In the genomic region with DNA sequence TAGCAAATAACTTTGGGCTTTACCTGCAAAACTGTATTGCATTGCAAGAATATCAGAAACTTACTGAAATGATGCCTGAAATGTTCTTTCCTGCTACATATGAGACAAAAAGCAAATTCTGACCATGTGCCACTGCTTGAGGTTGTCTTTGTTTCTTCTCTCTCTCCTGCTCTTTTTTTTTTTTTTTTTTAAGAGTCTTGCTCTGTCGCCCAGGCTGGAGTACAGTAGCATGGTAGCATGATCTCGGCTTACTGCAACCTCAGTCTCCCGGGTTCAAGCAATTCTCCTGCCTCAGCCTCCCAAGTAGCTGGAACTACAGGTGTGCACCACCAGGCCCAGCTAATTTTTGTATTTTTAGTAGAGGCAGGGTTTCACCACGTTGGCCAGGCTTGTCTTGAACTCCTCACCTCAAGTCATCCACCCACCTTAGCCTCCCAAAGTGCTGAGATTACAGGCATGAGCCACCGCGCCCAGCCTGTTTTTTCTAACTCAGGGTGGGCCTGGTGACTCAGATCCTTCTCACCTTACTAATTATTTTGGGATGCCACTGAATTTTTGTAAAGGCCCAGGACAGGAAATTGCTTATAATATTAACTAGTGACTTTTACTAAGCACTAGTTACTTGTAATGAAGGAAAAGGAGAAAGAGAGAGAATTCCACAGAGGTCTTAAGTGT, we compare ENCODE assay signal across 10 cellular contexts. TPM values are rescaled to one million over a fixed set of nuclear protein-coding genes. Genes with fewer than 3 reads are reported as not detected.
DNase-seq lines count a peak whose midpoint lies in the region; ATAC-seq and TF ChIP-seq lines count a peak whose summit lies in the region.
"Had no signal": no experiment of that assay in that cellular context is flagged by ENCODE, and none has a peak within 500 bp of the region (broad histone marks: within the 10 kb centered on the region; RNA-seq: fewer than 3 reads in every experiment).

No MANE protein-coding gene starts in this region.

- intact Hi-C loops in lower leg skin (cut with DNase I; ENCODE audit: low total_unique reads): loop anchor here (10.0 kb wide), 2 partner anchors 299 to 321 kb away; no protein-coding TSS in a partner anchor

- no peaks in the 10 kb centered on the region for H3K27me3 Mint-ChIP-seq in activated T-cell treated with anti-CD3 and anti-CD28 coated beads, Interleukin-2, amount 50 U/mL, for 72 hours (ENCODE audit: low read depth)

- H3F3A ChIP-seq in DOHH2 (ENCODE audit: control insufficient read depth, insufficient read depth) (no peaks in the 10 kb centered on the region), neural cell (ENCODE audit: insufficient read depth, low read length, poor library complexity, severe bottlenecking) (peaks cover 6% of the 10 kb centered on the region)

- no peaks in the 10 kb centered on the region for H3K79me2 ChIP-seq in DOHH2 (ENCODE audit: control insufficient read depth, low read length)
- H3K79me2 ChIP-seq in neural cell (replicated peaks; ENCODE audit: insufficient read depth, low read length): no peaks in the 10 kb centered on the region

- peaks cover 5% of the 10 kb centered on the region; the same call in 1 of the 2 replicates for H3K9me3 ChIP-seq in DOHH2 (ENCODE audit: control insufficient read depth, insufficient read depth, low read length)
- H3K9me3 ChIP-seq in neural cell (ENCODE audit: low read length): no peaks in the 10 kb centered on the region

- no peak for TF ChIP-seq EP300 in neural cell (conservative IDR thresholded peaks at IDR 0.05; ENCODE audit: poor library complexity, severe bottlenecking)

- peak overlapping the region; percentile 64 to 67 for H3K4me3 Mint-ChIP-seq in activated T-cell treated with anti-CD3 and anti-CD28 coated beads, Interleukin-2, amount 50 U/mL, for 72 hours

- H3K4me2 ChIP-seq in DOHH2 (ENCODE audit: low read length) (peak overlapping the region; percentile 63), neural cell (ENCODE audit: low read length) (no peak overlapping the region)

- H3K4me1 Mint-ChIP-seq in activated T-cell treated with anti-CD3 and anti-CD28 coated beads, Interleukin-2, amount 50 U/mL, for 72 hours (ENCODE audit: low read depth): no peaks in the 10 kb centered on the region

- H3K27me3 ChIP-seq in DOHH2 (ENCODE audit: control insufficient read depth, low read length) (no peaks in the 10 kb centered on the region), neural cell (ENCODE audit: insufficient read depth, low read depth, low read length) (no peaks in the 10 kb centered on the region)

- peak; percentile 14 for ATAC-seq in HG03159 (IDR thresholded peaks at IDR 0.05; ENCODE audit: unreplicated experiment)
- ATAC-seq in activated T-cell treated with anti-CD3 and anti-CD28 coated beads, Interleukin-2, amount 50 U/mL, for 72 hours (replicated peaks in 1 of 2): peak; percentile 20 to 22
- no peak for ATAC-seq in GM21423 (IDR thresholded peaks at IDR 0.05; ENCODE audit: unreplicated experiment)

- peaks cover 4% of the 10 kb centered on the region in 2 donors for H3K9me3 Mint-ChIP-seq in activated T-cell treated with anti-CD3 and anti-CD28 coated beads, Interleukin-2, amount 50 U/mL, for 72 hours

- H3K27ac Mint-ChIP-seq in activated T-cell treated with anti-CD3 and anti-CD28 coated beads, Interleukin-2, amount 50 U/mL, for 72 hours: no peak overlapping the region

- no peak for DNase-seq in activated T-cell treated with anti-CD3 and anti-CD28 coated beads, Interleukin-2, amount 50 U/mL, for 72 hours
- DNase-seq in DMS114 treated with DMSO at 0.1 percent for 48 hours (lab: John Stamatoyannopoulos, UW; ENCODE audit: unreplicated experiment): no peak
- DNase-seq in lower leg skin (ENCODE audit: low spot score in 2 of 2): no peak

- no peaks in the 10 kb centered on the region for H4K20me1 ChIP-seq in DOHH2 (ENCODE audit: control insufficient read depth, insufficient read depth, low read depth, low read length)
- no peaks in the 10 kb centered on the region for H4K20me1 ChIP-seq in neural cell (ENCODE audit: insufficient read depth)

- H3K4me3 ChIP-seq in DOHH2 (ENCODE audit: low read length) (no peak overlapping the region; the same call in 1 of the 2 replicates), neural cell (ENCODE audit: low read length) (no peak overlapping the region), lower leg skin (ENCODE audit: low read depth, poor library complexity, severe bottlenecking) (no peak overlapping the region)

- TF ChIP-seq CTCF in DOHH2 (IDR thresholded peaks at IDR 0.05; ENCODE audit: low read depth, low read length, poor library complexity, severe bottlenecking): no peak
- peak; percentile 41 for TF ChIP-seq CTCF in neural cell (IDR thresholded peaks at IDR 0.05; ENCODE audit: poor library complexity, severe bottlenecking)
- no peak for TF ChIP-seq CTCF in lower leg skin (IDR thresholded peaks at IDR 0.05)

- 63 to 69% methylated on average over 6 of the region's 6 CpGs for WGBS in lower leg skin, 2 donors

- no peaks in the 10 kb centered on the region for H3K36me3 Mint-ChIP-seq in activated T-cell treated with anti-CD3 and anti-CD28 coated beads, Interleukin-2, amount 50 U/mL, for 72 hours (ENCODE audit: insufficient read depth in 2 of 2)

- H3K27ac ChIP-seq in DOHH2 (ENCODE audit: low read depth, low read length) (no peak overlapping the region), neural cell (ENCODE audit: low read length) (peak overlapping the region; percentile 93)

- no peak for TF ChIP-seq POLR2A in lower leg skin (IDR thresholded peaks at IDR 0.05)

- TF ChIP-seq RAD21 in neural cell (conservative IDR thresholded peaks at IDR 0.05): no peak

- H2AFZ ChIP-seq in neural cell (ENCODE audit: low read depth, low read length): no peak overlapping the region

- H3K9me2 ChIP-seq in DOHH2 (replicated peaks; ENCODE audit: control insufficient read depth, low read length) (no peaks in the 10 kb centered on the region), neural cell (ENCODE audit: insufficient read depth, low read length) (no peaks in the 10 kb centered on the region)

- no peaks in the 10 kb centered on the region for H3K36me3 ChIP-seq in DOHH2 (ENCODE audit: control insufficient read depth, low read length)
- no peaks in the 10 kb centered on the region for H3K36me3 ChIP-seq in neural cell (ENCODE audit: insufficient read depth, low read length)

- H3K9ac ChIP-seq in neural cell (ENCODE audit: low read length): no peak overlapping the region

- H3K4me1 ChIP-seq in DOHH2 (ENCODE audit: control insufficient read depth, low read length): peaks cover 31% of the 10 kb centered on the region

TF ChIP-seq in neural cell, 6 proteins besides CTCF, POLR2A, EP300 and RAD21:
- TF ChIP-seq MXI1 (conservative IDR thresholded peaks at IDR 0.05; ENCODE audit: poor library complexity, severe bottlenecking) (no peak), SMC3 (conservative IDR thresholded peaks at IDR 0.05; ENCODE audit: poor library complexity) (no peak), POLR2AphosphoS5 (IDR thresholded peaks at IDR 0.05) (no peak), EZH2 (IDR thresholded peaks at IDR 0.05; ENCODE audit: borderline replicate concordance, insufficient read depth, low read length, poor library complexity, severe bottlenecking) (no peak), TAF1 (IDR thresholded peaks at IDR 0.05; ENCODE audit: low read depth) (no peak), REST (IDR thresholded peaks at IDR 0.05; ENCODE audit: borderline replicate concordance) (no peak)

RNA-seq across cellular contexts. Expression of gene DNASE2B, which starts 35.9 kb away (rescaled TPM):
- total RNA-seq in activated T-cell treated with anti-CD3 and anti-CD28 coated beads, Interleukin-2, amount 50 U/mL, for 72 hours: not detected
- 26.1 and 27.9 TPM in 2 replicates for polyA plus RNA-seq in neural cell
- 11.9 and 16.8 TPM in 2 replicates for polyA minus RNA-seq in neural cell
- total RNA-seq in lower leg skin: 1 to 10 TPM in 1 of 4 donors, under 1 TPM in 1, not detected in 2; 0.29 to 3.2 TPM
- total RNA-seq: G401, H4, HT-29 had no signal

RNA-seq across cellular contexts. Expression of gene RPF1, which starts 44.8 kb away (rescaled TPM):
- total RNA-seq in activated T-cell treated with anti-CD3 and anti-CD28 coated beads, Interleukin-2, amount 50 U/mL, for 72 hours: 10 to 100 TPM; 56.7 to 68.2 TPM
- polyA plus RNA-seq in neural cell: 64.3 and 65.1 TPM in 2 replicates
- 55.0 and 58.7 TPM in 2 replicates for polyA minus RNA-seq in neural cell
- 10 to 100 TPM; 30.8 to 46.0 (median 37.6) TPM for total RNA-seq in lower leg skin
